38 cellular contexts compared by ENCODE assay signal in the genomic region with DNA sequence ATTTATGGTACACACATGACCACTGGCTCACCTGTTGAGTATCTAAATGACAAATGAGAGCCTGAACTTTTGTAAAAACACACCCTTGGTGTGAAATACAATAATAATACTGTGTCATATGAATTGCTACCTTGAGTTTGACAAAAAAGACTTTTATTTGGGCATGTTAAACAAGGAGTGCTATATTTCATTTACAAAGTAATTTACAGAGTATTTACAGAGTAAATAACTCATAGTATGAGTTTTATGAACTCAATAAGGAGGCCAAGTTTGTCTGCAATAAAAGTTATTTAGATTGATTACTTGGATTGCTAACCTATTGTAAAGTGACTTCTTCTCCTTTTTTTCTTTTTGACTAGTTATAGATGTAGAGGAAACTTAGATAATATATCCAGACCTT.
"Had no signal": no experiment of that assay in that cellular context is flagged by ENCODE, and none has a peak within 500 bp of the region (broad histone marks: within the 10 kb centered on the region; RNA-seq: fewer than 3 reads in every experiment).

No MANE protein-coding gene starts in this region.

- H3K27ac Mint-ChIP-seq: activated naive CD4-positive, alpha-beta T cell treated with anti-CD3 and anti-CD28 coated beads for 36 hours; activated naive CD4-positive, alpha-beta T cell treated with anti-CD3 and anti-CD28 coated beads, Interleukin-2, amount 10 ng/mL, durations not matched to agents 7 days and 5 days; activated naive CD4-positive, alpha-beta T cell treated with anti-CD3 and anti-CD28 coated beads, Interleukin-2, amount 50 U/mL, for 24 hours; activated naive CD4-positive, alpha-beta T cell treated with anti-CD3 and anti-CD28 coated beads, Interleukin-2, amount 50 U/mL, for 72 hours; activated naive CD8-positive, alpha-beta T cell; activated naive CD8-positive, alpha-beta T cell treated with anti-CD3 and anti-CD28 coated beads for 36 hours; activated naive CD8-positive, alpha-beta T cell treated with anti-CD3 and anti-CD28 coated beads, Interleukin-2, amount 10 ng/mL, durations not matched to agents 7 days and 5 days; activated naive CD8-positive, alpha-beta T cell treated with anti-CD3 and anti-CD28 coated beads, Interleukin-2, amount 50 U/mL, for 24 hours; activated T-cell treated with anti-CD3 and anti-CD28 coated beads, Interleukin-2, amount 50 U/mL, for 24 hours; activated T-cell treated with anti-CD3 and anti-CD28 coated beads, Interleukin-2, amount 50 U/mL, for 72 hours; activated T-helper 1 cell treated with anti-CD3 and anti-CD28 coated beads, Interleukin-12 subunit alpha, Interleukin-12 subunit beta, Interleukin-2, Interleukin-4 antibody, amounts not matched to agents 30 ng/mL and 10 ng/mL and 1 ng/mL, durations not matched to agents 14 hours and 24 hours and 36 hours; activated T-helper 17 cell treated with anti-CD3 and anti-CD28 coated beads, Interleukin-2, amount 50 U/mL, for 72 hours; activated T-helper 2 cell treated with anti-CD3 and anti-CD28 coated beads, Interferon-gamma antibody, Interleukin-2, Interleukin-4, amounts not matched to agents 10 μg/mL and 5 μg/mL and 100 μg/mL, durations not matched to agents 14 hours and 24 hours and 36 hours; brain had no signal

- H3K4me3 Mint-ChIP-seq: activated naive CD4-positive, alpha-beta T cell treated with anti-CD3 and anti-CD28 coated beads for 36 hours; activated naive CD4-positive, alpha-beta T cell treated with anti-CD3 and anti-CD28 coated beads, Interleukin-2, amount 10 ng/mL, durations not matched to agents 7 days and 5 days; activated naive CD4-positive, alpha-beta T cell treated with anti-CD3 and anti-CD28 coated beads, Interleukin-2, amount 50 U/mL, for 24 hours; activated naive CD8-positive, alpha-beta T cell; activated naive CD8-positive, alpha-beta T cell treated with anti-CD3 and anti-CD28 coated beads for 36 hours; activated naive CD8-positive, alpha-beta T cell treated with anti-CD3 and anti-CD28 coated beads, Interleukin-2, amount 10 ng/mL, durations not matched to agents 7 days and 5 days; activated naive CD8-positive, alpha-beta T cell treated with anti-CD3 and anti-CD28 coated beads, Interleukin-2, amount 50 U/mL, for 24 hours; activated T-cell treated with anti-CD3 and anti-CD28 coated beads, Interleukin-2, amount 50 U/mL, for 24 hours; activated T-cell treated with anti-CD3 and anti-CD28 coated beads, Interleukin-2, amount 50 U/mL, for 4 hours; activated T-cell treated with anti-CD3 and anti-CD28 coated beads, Interleukin-2, amount 50 U/mL, for 72 hours; activated T-helper 1 cell treated with anti-CD3 and anti-CD28 coated beads, Interleukin-12 subunit alpha, Interleukin-12 subunit beta, Interleukin-2, Interleukin-4 antibody, amounts not matched to agents 30 ng/mL and 10 ng/mL and 1 ng/mL, durations not matched to agents 14 hours and 24 hours and 36 hours; activated T-helper 17 cell treated with anti-CD3 and anti-CD28 coated beads, Interleukin-2, amount 50 U/mL, for 72 hours; brain; central memory CD8-positive, alpha-beta T cell had no signal

- H3K9me3 ChIP-seq: adrenal gland, ascending aorta, body of pancreas, breast epithelium had no signal

- H3K27me3 ChIP-seq: adrenal gland, ascending aorta, body of pancreas, brain microvascular endothelial cell, breast epithelium, cardiac muscle cell had no signal

- DNase-seq: activated effector memory CD4-positive, alpha-beta T cell treated with anti-CD3 and anti-CD28 coated beads, Interleukin-2, amount 50 U/mL, for 16 hours; activated effector memory CD4-positive, alpha-beta T cell treated with Interleukin-2 at 50 U/mL for 16 hours; activated gamma-delta T cell; activated gamma-delta T cell treated with Interleukin-2 at 50 U/mL for 16 hours; activated naive CD4-positive, alpha-beta T cell; activated naive CD4-positive, alpha-beta T cell treated with anti-CD3 and anti-CD28 coated beads for 36 hours; activated naive CD4-positive, alpha-beta T cell treated with anti-CD3 and anti-CD28 coated beads, Interleukin-2, amount 10 ng/mL, durations not matched to agents 7 days and 5 days; activated naive CD4-positive, alpha-beta T cell treated with anti-CD3 and anti-CD28 coated beads, Interleukin-2, amount 50 U/mL, for 16 hours; activated naive CD4-positive, alpha-beta T cell treated with Interleukin-2 at 50 U/mL for 16 hours; activated naive CD8-positive, alpha-beta T cell treated with anti-CD3 and anti-CD28 coated beads for 36 hours; activated naive CD8-positive, alpha-beta T cell treated with anti-CD3 and anti-CD28 coated beads, Interleukin-2, amount 10 ng/mL, durations not matched to agents 7 days and 5 days; activated naive CD8-positive, alpha-beta T cell treated with anti-CD3 and anti-CD28 coated beads, Interleukin-2, amount 50 U/mL, for 24 hours; activated T-cell treated with anti-CD3 and anti-CD28 coated beads, Interleukin-2, amount 50 U/mL, for 1 hour; activated T-cell treated with anti-CD3 and anti-CD28 coated beads, Interleukin-2, amount 50 U/mL, for 24 hours; activated T-cell treated with anti-CD3 and anti-CD28 coated beads, Interleukin-2, amount 50 U/mL, for 4 hours; activated T-cell treated with anti-CD3 and anti-CD28 coated beads, Interleukin-2, amount 50 U/mL, for 48 hours; activated T-cell treated with anti-CD3 and anti-CD28 coated beads, Interleukin-2, amount 50 U/mL, for 72 hours; adrenal gland; amniotic stem cell; amygdala; anterior cingulate cortex; aorta; body of pancreas; brain microvascular endothelial cell; caudate nucleus; central memory CD4-positive, alpha-beta T cell; cerebellar nuclear complex had no signal

- H3K36me3 ChIP-seq: adrenal gland, ascending aorta, brain microvascular endothelial cell, breast epithelium, cardiac muscle cell had no signal

- H3K4me1 ChIP-seq: adrenal gland, ascending aorta, body of pancreas, breast epithelium had no signal

- H3K36me3 Mint-ChIP-seq: activated naive CD4-positive, alpha-beta T cell treated with anti-CD3 and anti-CD28 coated beads, Interleukin-2, amount 10 ng/mL, durations not matched to agents 7 days and 5 days; activated naive CD4-positive, alpha-beta T cell treated with anti-CD3 and anti-CD28 coated beads, Interleukin-2, amount 50 U/mL, for 24 hours; activated naive CD4-positive, alpha-beta T cell treated with anti-CD3 and anti-CD28 coated beads, Interleukin-2, amount 50 U/mL, for 72 hours; activated naive CD8-positive, alpha-beta T cell; activated naive CD8-positive, alpha-beta T cell treated with anti-CD3 and anti-CD28 coated beads for 36 hours; activated naive CD8-positive, alpha-beta T cell treated with anti-CD3 and anti-CD28 coated beads, Interleukin-2, amount 10 ng/mL, durations not matched to agents 7 days and 5 days; brain had no signal

- H3K27ac ChIP-seq: adrenal gland, ascending aorta, body of pancreas, brain microvascular endothelial cell, breast epithelium, cardiac muscle cell had no signal

- H3K4me3 ChIP-seq: adrenal gland, ascending aorta, body of pancreas, breast epithelium, cardiac muscle cell had no signal

- H3K4me1 Mint-ChIP-seq: activated naive CD4-positive, alpha-beta T cell treated with anti-CD3 and anti-CD28 coated beads, Interleukin-2, amount 10 ng/mL, durations not matched to agents 7 days and 5 days; activated naive CD4-positive, alpha-beta T cell treated with anti-CD3 and anti-CD28 coated beads, Interleukin-2, amount 50 U/mL, for 24 hours; activated naive CD8-positive, alpha-beta T cell treated with anti-CD3 and anti-CD28 coated beads for 36 hours; activated naive CD8-positive, alpha-beta T cell treated with anti-CD3 and anti-CD28 coated beads, Interleukin-2, amount 10 ng/mL, durations not matched to agents 7 days and 5 days; activated naive CD8-positive, alpha-beta T cell treated with anti-CD3 and anti-CD28 coated beads, Interleukin-2, amount 50 U/mL, for 24 hours; activated T-helper 17 cell treated with anti-CD3 and anti-CD28 coated beads, Interleukin-2, amount 50 U/mL, for 72 hours; central memory CD8-positive, alpha-beta T cell had no signal

- ATAC-seq: activated naive CD4-positive, alpha-beta T cell treated with anti-CD3 and anti-CD28 coated beads, Interleukin-2, amount 50 U/mL, for 72 hours; activated naive CD8-positive, alpha-beta T cell treated with anti-CD3 and anti-CD28 coated beads, Interleukin-2, amount 50 U/mL, for 24 hours; activated T-cell treated with anti-CD3 and anti-CD28 coated beads, Interleukin-2, amount 50 U/mL, for 4 hours; activated T-cell treated with anti-CD3 and anti-CD28 coated beads, Interleukin-2, amount 50 U/mL, for 72 hours; activated T-helper 17 cell treated with anti-CD3 and anti-CD28 coated beads, Interleukin-2, amount 50 U/mL, for 72 hours; body of pancreas had no signal

- H3K27me3 Mint-ChIP-seq: activated naive CD4-positive, alpha-beta T cell treated with anti-CD3 and anti-CD28 coated beads, Interleukin-2, amount 10 ng/mL, durations not matched to agents 7 days and 5 days; activated naive CD4-positive, alpha-beta T cell treated with anti-CD3 and anti-CD28 coated beads, Interleukin-2, amount 50 U/mL, for 24 hours; activated naive CD8-positive, alpha-beta T cell; activated naive CD8-positive, alpha-beta T cell treated with anti-CD3 and anti-CD28 coated beads, Interleukin-2, amount 10 ng/mL, durations not matched to agents 7 days and 5 days; activated naive CD8-positive, alpha-beta T cell treated with anti-CD3 and anti-CD28 coated beads, Interleukin-2, amount 50 U/mL, for 24 hours; activated T-cell treated with anti-CD3 and anti-CD28 coated beads, Interleukin-2, amount 50 U/mL, for 24 hours; activated T-helper 17 cell treated with anti-CD3 and anti-CD28 coated beads, Interleukin-2, amount 50 U/mL, for 72 hours; central memory CD8-positive, alpha-beta T cell had no signal

- H3K9me3 Mint-ChIP-seq: activated naive CD4-positive, alpha-beta T cell treated with anti-CD3 and anti-CD28 coated beads for 36 hours; activated naive CD4-positive, alpha-beta T cell treated with anti-CD3 and anti-CD28 coated beads, Interleukin-2, amount 10 ng/mL, durations not matched to agents 7 days and 5 days; activated naive CD8-positive, alpha-beta T cell treated with anti-CD3 and anti-CD28 coated beads for 36 hours; activated T-cell treated with anti-CD3 and anti-CD28 coated beads, Interleukin-2, amount 50 U/mL, for 24 hours; activated T-cell treated with anti-CD3 and anti-CD28 coated beads, Interleukin-2, amount 50 U/mL, for 4 hours; activated T-helper 1 cell treated with anti-CD3 and anti-CD28 coated beads, Interleukin-12 subunit alpha, Interleukin-12 subunit beta, Interleukin-2, Interleukin-4 antibody, amounts not matched to agents 30 ng/mL and 10 ng/mL and 1 ng/mL, durations not matched to agents 14 hours and 24 hours and 36 hours; activated T-helper 17 cell treated with anti-CD3 and anti-CD28 coated beads, Interleukin-2, amount 50 U/mL, for 72 hours; activated T-helper 2 cell treated with anti-CD3 and anti-CD28 coated beads, Interferon-gamma antibody, Interleukin-2, Interleukin-4, amounts not matched to agents 10 μg/mL and 5 μg/mL and 100 μg/mL, durations not matched to agents 14 hours and 24 hours and 36 hours; brain had no signal
